Comparison of ENCODE assay signal across 8 cellular contexts in the genomic region with DNA sequence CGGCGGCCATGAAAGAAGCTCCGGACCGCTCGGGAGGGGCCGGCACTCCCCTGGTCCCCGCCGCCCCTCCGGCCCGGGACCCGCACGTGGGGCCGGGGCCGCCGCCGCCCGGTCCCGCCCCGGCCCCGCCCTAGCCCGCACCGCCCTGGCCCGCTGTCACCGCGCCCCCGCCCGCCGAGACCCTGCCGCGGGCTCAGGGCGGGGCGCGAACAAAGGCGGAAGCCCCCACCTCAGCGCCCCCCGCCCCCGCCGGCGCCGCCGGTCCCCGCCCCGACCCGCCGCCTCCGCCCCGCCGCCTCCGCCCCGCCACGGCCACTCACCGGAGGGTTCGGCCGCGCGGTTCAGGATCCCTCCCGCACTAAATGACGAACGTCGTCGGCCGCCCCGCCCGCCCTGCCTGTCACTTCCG. TPM values are rescaled to one million over a fixed set of nuclear protein-coding genes. Genes with fewer than 3 reads are reported as not detected.
DNase-seq lines count a peak whose midpoint lies in the region; ATAC-seq and FAIRE-seq lines count a peak whose summit lies in the region.

ARHGDIA (minus strand) TSS at position 360 of the 409 bp plus-strand sequence. CDS start 1,407 bp downstream, outside the sequence.

- H3K9ac ChIP-seq in iPS-15b (ENCODE audit: low read depth, low read length), result peak within 1 kb of the TSS; percentile 98

- H3K9me3 ChIP-seq in iPS-15b (ENCODE audit: control insufficient read depth, insufficient read depth, low read length) (no peaks in the 10 kb centered on the region), small intestine (ENCODE audit: control insufficient read depth, low read depth) (no peaks in the 10 kb centered on the region)

- DNase-seq in NCI-H510A (lab: John Stamatoyannopoulos, UW), result peak; percentile 86
- DNase-seq in NCI-H510A treated with DMSO at 0.1 percent for 48 hours (lab: John Stamatoyannopoulos, UW), result no peak
- peak; percentile 15 for DNase-seq in small intestine
- no peak for DNase-seq in AG20443 (ENCODE audit: low spot score)
- DNase-seq in NK-92 (lab: John Stamatoyannopoulos, UW; ENCODE audit: unreplicated experiment), result no peak

- H3K27ac ChIP-seq in adipose tissue (ENCODE audit: low read depth, low read length) (peak within 1 kb of the TSS; percentile 99), small intestine (ENCODE audit: low read depth in 1 of 2, low read length in 1 of 2) (peak within 1 kb of the TSS; percentile 99 to 100)

- H3K4me3 ChIP-seq in iPS-15b (ENCODE audit: low read depth, low read length) (peak within 1 kb of the TSS; percentile 91), small intestine (ENCODE audit: low read depth in 1 of 2, low read length in 2 of 2) (peak within 1 kb of the TSS; percentile 94 to 98)

- FAIRE-seq in small intestine (lab: Jason Lieb, UNC), result no peak

- WGBS in adipose tissue, 3 donors, result 0 to 1% (median 1%) methylated on average over 16 to 62 of the region's 65 CpGs
- 0 to 1% (median 1%) methylated on average over 14 to 65 of the region's 65 CpGs for WGBS in small intestine, 3 donors

- H3K4me1 ChIP-seq in iPS-15b (ENCODE audit: control insufficient read depth, insufficient read depth, low read length), result no peaks in the 10 kb centered on the region
- H3K4me1 ChIP-seq in small intestine (ENCODE audit: control insufficient read depth in 2 of 2, insufficient read depth in 1 of 2, low read depth in 1 of 2, low read length in 1 of 2), result peaks cover 0 to 4% of the 10 kb centered on the region in 2 donors

- H3K36me3 ChIP-seq in iPS-15b (ENCODE audit: control insufficient read depth, insufficient read depth, low read length) (peaks cover 16% of the 10 kb centered on the region), small intestine (ENCODE audit: control insufficient read depth in 2 of 2, insufficient read depth in 2 of 2, low read length in 2 of 2) (peaks cover 4 to 7% of the 10 kb centered on the region in 2 donors)

- ATAC-seq in HG03196 (IDR thresholded peaks at IDR 0.05; ENCODE audit: unreplicated experiment), result peak; percentile 15

- H3K27me3 ChIP-seq in iPS-15b (ENCODE audit: control insufficient read depth, insufficient read depth, low read length) (no peaks in the 10 kb centered on the region), small intestine (ENCODE audit: control insufficient read depth in 2 of 2, insufficient read depth in 2 of 2, low read length in 2 of 2) (no peaks in the 10 kb centered on the region)

RNA-seq across cellular contexts. Expression of gene ARHGDIA, which starts in this region (rescaled TPM):
- polyA plus RNA-seq in adipose tissue (100 to 1,000 TPM; 133 to 351 (median 249) TPM), small intestine (100 to 1,000 TPM; 310 to 411 (median 372) TPM)

Comparison
In these comparisons a context has a peak if more than half of its experiments do, and no peak if none do; other contexts are left out.
1. DNase-seq: peak in NCI-H510A (single experiment) and small intestine (single experiment); none in NCI-H510A treated with DMSO at 0.1 percent for 48 hours (single experiment), AG20443 (single experiment) and NK-92 (single experiment).